Comparison of ENCODE assay signal across 9 cellular contexts in genomic region chr11:121590772-121591404, GRCh38.
DNase-seq lines count a peak whose midpoint lies in the region; ATAC-seq and TF ChIP-seq lines count a peak whose summit lies in the region.
"Had no signal": no experiment of that assay in that cellular context is flagged by ENCODE, and none has a peak within 500 bp of the region (broad histone marks: within the 10 kb centered on the region; RNA-seq: fewer than 3 reads in every experiment).

No MANE protein-coding gene starts in this region.

- H3K4me3 Mint-ChIP-seq in immature natural killer cell (no peak overlapping the region), Calu3 (ENCODE audit: low read depth, unreplicated experiment) (no peak overlapping the region)

- peak overlapping the region; percentile 50 for H3K27ac ChIP-seq in DND-41 (ENCODE audit: low read length)
- H3K27ac ChIP-seq in Panc1 (ENCODE audit: low read length) = no peak overlapping the region
- H3K27ac ChIP-seq: foreskin keratinocyte had no signal

- H3K4me3 ChIP-seq in DND-41 (ENCODE audit: low read depth in 1 of 2, low read length in 2 of 2) (no peak overlapping the region), Panc1 (ENCODE audit: low read depth in 2 of 2, low read length in 2 of 2) (no peak overlapping the region)

- H3K27me3 ChIP-seq in DND-41 (ENCODE audit: insufficient read depth, low read length, poor library complexity) (no peaks in the 10 kb centered on the region), Panc1 (ENCODE audit: control insufficient read depth, insufficient read depth, low read length) (no peaks in the 10 kb centered on the region)
- H3K27me3 ChIP-seq: foreskin keratinocyte had no signal

- H3K9me3 ChIP-seq in DND-41 (ENCODE audit: insufficient read depth, low read length, severe bottlenecking) = no peaks in the 10 kb centered on the region
- no peaks in the 10 kb centered on the region for H3K9me3 ChIP-seq in Panc1 (ENCODE audit: control insufficient read depth, insufficient read depth, low read depth, low read length)

- H3K9me3 Mint-ChIP-seq in immature natural killer cell (no peaks in the 10 kb centered on the region), Calu3 (ENCODE audit: low read depth, unreplicated experiment) (no peaks in the 10 kb centered on the region)

- H3K36me3 ChIP-seq in DND-41 (ENCODE audit: insufficient read depth, low read length) (peaks cover 93% of the 10 kb centered on the region), Panc1 (ENCODE audit: control insufficient read depth, insufficient read depth, low read length) (no peaks in the 10 kb centered on the region; the same call in 1 of the 2 replicates)

- H3K27me3 Mint-ChIP-seq in immature natural killer cell (ENCODE audit: low read depth in 3 of 3) = peaks cover 2 to 19% (median 11%) of the 10 kb centered on the region in 3 donors
- H3K27me3 Mint-ChIP-seq in Calu3 (ENCODE audit: unreplicated experiment) = no peaks in the 10 kb centered on the region

- no TSS peak for BruUV-seq in Panc1 (replicated peaks; lab: Mats Ljungman, UMichigan)
- BruUV-seq in Calu3 (replicated peaks; lab: Mats Ljungman, UMichigan) = no TSS peak

- no peak overlapping the region for H3K4me2 ChIP-seq in DND-41 (ENCODE audit: insufficient read depth, low read length)

- DNase-seq in DND-41 = no peak
- no peak for DNase-seq in Panc1 (ENCODE audit: low read depth, low spot score)
- DNase-seq in immature natural killer cell = no peak
- no peak for DNase-seq in Calu3
- DNase-seq in foreskin melanocyte = no peak
- no peak for DNase-seq in activated CD4-positive, alpha-beta T cell treated with anti-CD3 and anti-CD28 coated beads for 4 hours

- peak; percentile 32; the same call in 1 of the 3 replicates for ATAC-seq in DND-41 (ENCODE audit: insufficient read depth, low read depth)
- ATAC-seq in GM21390 (IDR thresholded peaks at IDR 0.05; ENCODE audit: unreplicated experiment) = peak; percentile 1
- ATAC-seq in Panc1 = peak; percentile 19
- no peak for ATAC-seq in HG03460 (IDR thresholded peaks at IDR 0.05; ENCODE audit: unreplicated experiment)

- H3K27ac Mint-ChIP-seq in immature natural killer cell (peak overlapping the region; percentile 74 to 83 (median 78)), Calu3 (ENCODE audit: unreplicated experiment) (no peak overlapping the region)

- POLR2A ChIA-PET in Panc1 (lab: Charles Lee) = no interaction called here

- H4K20me1 ChIP-seq in DND-41 (ENCODE audit: insufficient read depth, low read length) = no peaks in the 10 kb centered on the region

- CTCF ChIA-PET in Panc1 (lab: Charles Lee) = interaction anchor here (0.6 to 2.1 kb wide), 5 partner anchors 268 to 1130 kb away, joined by 3 to 8 read pairs (median 3); no protein-coding TSS in a partner anchor
- CTCF ChIA-PET in Calu3 (lab: Charles Lee) = interaction anchor here (1.2 to 1.4 kb wide), 2 partner anchors 164 to 271 kb away, joined by 3 to 5 read pairs; no protein-coding TSS in a partner anchor

- in situ Hi-C loops in Panc1 (cut with HindIII; ENCODE audit: low pct_unique_long_range_greater_than_20kb, low sequenced_read_pairs) = no loop called here

- peaks cover 4 to 5% of the 10 kb centered on the region in 2 donors for H3K4me1 Mint-ChIP-seq in immature natural killer cell
- H3K4me1 Mint-ChIP-seq in Calu3 (ENCODE audit: low read depth, unreplicated experiment) = no peaks in the 10 kb centered on the region

- TF ChIP-seq CTCF in DND-41 (IDR thresholded peaks at IDR 0.05; ENCODE audit: borderline replicate concordance, extremely low read depth, low read length, poor library complexity, severe bottlenecking) = no peak
- no peak for TF ChIP-seq CTCF in Panc1 (IDR thresholded peaks at IDR 0.05)
- no peak for TF ChIP-seq CTCF in Calu3 (IDR thresholded peaks at IDR 0.05; ENCODE audit: unreplicated experiment)

- no peak overlapping the region for H3K9ac ChIP-seq in DND-41 (ENCODE audit: low read depth, low read length)

- H3K79me2 ChIP-seq in DND-41 (ENCODE audit: insufficient read depth, low read length) = no peaks in the 10 kb centered on the region

- H3K4me1 ChIP-seq in DND-41 (ENCODE audit: insufficient read depth, low read length) (peaks cover 5% of the 10 kb centered on the region; the same call in 1 of the 2 replicates), Panc1 (ENCODE audit: control insufficient read depth, insufficient read depth, low read length) (0 out of 2 replicates have a peak, but pooled peaks cover under 1% of the 10 kb centered on the region)

- peaks cover 27 to 87% (median 62%) of the 10 kb centered on the region in 3 donors for H3K36me3 Mint-ChIP-seq in immature natural killer cell
- H3K36me3 Mint-ChIP-seq in Calu3 (ENCODE audit: insufficient read depth, unreplicated experiment) = no peaks in the 10 kb centered on the region

- H2AFZ ChIP-seq in DND-41 (ENCODE audit: low read depth, low read length) = no peak overlapping the region

- intact Hi-C loops in Panc1 (cut with micrococcal nuclease; ENCODE audit: unreplicated experiment) = loop anchor here (1.0 to 2.0 kb wide), 3 partner anchors 144 to 342 kb away; no protein-coding TSS in a partner anchor
- intact Hi-C loops in Calu3 (cut with micrococcal nuclease; ENCODE audit: unreplicated experiment) = loop anchor here (1.0 kb wide), 3 partner anchors 144 to 342 kb away; no protein-coding TSS in a partner anchor
